ENCODE assay signal across 28 cellular contexts in genomic region chr11:134243913-134244312, GRCh38. TPM values are rescaled to one million over a fixed set of nuclear protein-coding genes. Genes with fewer than 3 reads are reported as not detected.
"Had no signal": no experiment of that assay in that cellular context is flagged by ENCODE, and none has a peak within 500 bp of the region (broad histone marks: within the 10 kb centered on the region; RNA-seq: fewer than 3 reads in every experiment).

No MANE protein-coding gene starts in this region.

- H3K9me3 ChIP-seq: body of pancreas, neutrophil, right lobe of liver, tibial nerve had no signal

- H3K4me1 ChIP-seq: body of pancreas, right lobe of liver, tibial nerve had no signal

- H3K4me3 Mint-ChIP-seq: activated CD4-positive, alpha-beta T cell treated with anti-CD3 and anti-CD28 coated beads for 36 hours; activated naive CD8-positive, alpha-beta T cell; mesothelial cell of epicardium; naive B cell; nephron progenitor cell had no signal

- H3K36me3 Mint-ChIP-seq: activated naive CD8-positive, alpha-beta T cell had no signal

- H3K27me3 Mint-ChIP-seq: activated CD4-positive, alpha-beta T cell treated with anti-CD3 and anti-CD28 coated beads for 36 hours; activated naive CD8-positive, alpha-beta T cell; naive B cell; progenitor cell of endocrine pancreas had no signal

- DNase-seq: activated CD4-positive, CD25-positive, alpha-beta regulatory T cell; activated CD8-positive, alpha-beta memory T cell treated with anti-CD3 and anti-CD28 coated beads, Interleukin-2, amount 50 U/mL, for 4 hours; activated T-cell treated with anti-CD3 and anti-CD28 coated beads, Interleukin-2, amount 50 U/mL, for 1 hour; aorta; cerebellar nuclear complex; dorsolateral prefrontal cortex; effector memory CD4-positive, alpha-beta T cell; head of caudate nucleus; hippocampal formation; kidney; naive B cell; right lobe of liver; stimulated activated CD4-positive, alpha-beta T cell treated with anti-CD3 and anti-CD28 coated beads, Interleukin-1b, Interleukin-23, amount 100 ng/mL, for 48 hours; stimulated activated naive CD4-positive, alpha-beta T cell treated with Interleukin-2 at 50 U/mL for 16 hours had no signal

- H3K27me3 ChIP-seq: body of pancreas, dorsolateral prefrontal cortex, neutrophil, right lobe of liver, tibial nerve had no signal

- H3K4me3 ChIP-seq: body of pancreas, coronary artery, dorsolateral prefrontal cortex, right lobe of liver, tibial nerve had no signal

- H3K27ac ChIP-seq: body of pancreas, coronary artery, neutrophil, right lobe of liver, tibial nerve had no signal

- FAIRE-seq: kidney, small intestine had no signal

- H3K9me3 Mint-ChIP-seq: activated T-helper 2 cell treated with anti-CD3 and anti-CD28 coated beads, Interferon-gamma antibody, Interleukin-2, Interleukin-4, amounts not matched to agents 10 μg/mL and 5 μg/mL and 100 μg/mL, durations not matched to agents 14 hours and 24 hours and 36 hours; mesothelial cell of epicardium; naive B cell; nephron progenitor cell had no signal

- H3K4me1 Mint-ChIP-seq: mesothelial cell of epicardium, nephron progenitor cell had no signal

- H3K27ac Mint-ChIP-seq: activated CD4-positive, alpha-beta T cell treated with anti-CD3 and anti-CD28 coated beads for 36 hours; activated naive CD8-positive, alpha-beta T cell; activated T-helper 2 cell treated with anti-CD3 and anti-CD28 coated beads, Interferon-gamma antibody, Interleukin-2, Interleukin-4, amounts not matched to agents 10 μg/mL and 5 μg/mL and 100 μg/mL, durations not matched to agents 14 hours and 24 hours and 36 hours; mesothelial cell of epicardium; nephron progenitor cell had no signal

RNA-seq across cellular contexts. Expression of gene GLB1L3, which starts 32.3 kb away (rescaled TPM):
- total RNA-seq: aorta, mesothelial cell of epicardium, osteocyte, progenitor cell of endocrine pancreas, renal cortical epithelial cell, right lobe of liver, tibial nerve, ureter had no signal
- polyA plus RNA-seq: aorta had no signal
